In the genomic region with DNA sequence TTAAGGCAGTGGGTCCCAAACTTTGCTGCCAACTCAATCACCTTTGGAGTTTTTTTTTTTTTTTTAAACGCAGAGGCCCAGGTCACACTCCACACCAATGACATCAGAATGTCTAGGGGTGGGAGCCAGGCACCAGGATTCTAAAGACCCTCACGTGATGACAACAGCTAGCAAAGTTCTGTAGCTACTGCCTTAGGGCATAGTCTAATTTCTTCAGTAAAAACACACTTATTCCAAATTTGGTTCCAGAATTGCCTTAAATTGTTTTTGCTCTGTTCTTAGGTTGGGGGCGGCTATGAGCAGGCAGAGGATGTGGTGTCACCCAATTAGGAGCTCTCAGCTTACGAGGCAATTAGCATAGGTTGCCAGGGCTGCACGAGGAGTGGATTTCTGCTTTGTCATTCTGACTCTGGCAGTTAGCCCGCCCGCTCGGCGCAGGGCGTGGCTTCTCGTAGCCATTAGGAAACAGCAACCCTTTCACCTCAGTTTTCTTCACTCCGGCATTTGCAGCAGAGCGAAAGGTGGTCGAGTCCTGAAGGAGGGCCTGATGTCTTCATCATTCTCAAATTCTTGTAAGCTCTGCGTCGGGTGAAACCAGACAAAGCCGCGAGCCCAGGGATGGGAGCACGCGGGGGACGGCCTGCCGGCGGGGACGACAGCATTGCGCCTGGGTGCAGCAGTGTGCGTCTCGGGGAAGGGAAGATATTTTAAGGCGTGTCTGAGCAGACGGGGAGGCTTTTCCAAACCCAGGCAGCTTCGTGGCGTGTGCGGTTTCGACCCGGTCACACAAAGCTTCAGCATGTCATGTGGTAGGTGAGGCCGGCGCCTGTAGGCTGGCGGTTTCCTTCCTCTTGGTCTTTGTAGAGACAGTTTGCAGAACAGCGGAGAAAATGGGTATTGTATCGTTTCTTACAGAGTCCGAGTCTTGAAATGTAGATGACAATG, we compare ENCODE assay signal across 7 cellular contexts. TPM values are rescaled to one million over a fixed set of nuclear protein-coding genes. Genes with fewer than 3 reads are reported as not detected.
DNase-seq lines count a peak whose midpoint lies in the region; ATAC-seq lines count a peak whose summit lies in the region.

No MANE protein-coding gene starts in this region.

- DNase-seq in NCI-H1930 (lab: John Stamatoyannopoulos, UW) (peak; percentile 92 to 94), T1000 (lab: John Stamatoyannopoulos, UW) (peak; percentile 87), astrocyte of the hippocampus (ENCODE audit: low read depth, low spot score) (peak; percentile 98), hippocampal formation (lab: John Stamatoyannopoulos, UW) (peak; percentile 83 to 88), renal cortical epithelial cell (ENCODE audit: low read depth) (peak; percentile 97)

- ATAC-seq in GM18508 (IDR thresholded peaks at IDR 0.05; ENCODE audit: insufficient read depth, unreplicated experiment) (peak; percentile 78), HG02973 (IDR thresholded peaks at IDR 0.05; ENCODE audit: unreplicated experiment) (peak; percentile 80)

RNA-seq across cellular contexts. Expression of a gene that starts 16.7 kb away (rescaled TPM):
- total RNA-seq in renal cortical epithelial cell, result 3.5 and 8.5 TPM in 2 replicates

Comparison
In these comparisons a context has a peak if more than half of its experiments do, and no peak if none do; other contexts are left out.
1. Peak in every context shown above with its lines: DNase-seq and ATAC-seq.